In the genomic region with DNA sequence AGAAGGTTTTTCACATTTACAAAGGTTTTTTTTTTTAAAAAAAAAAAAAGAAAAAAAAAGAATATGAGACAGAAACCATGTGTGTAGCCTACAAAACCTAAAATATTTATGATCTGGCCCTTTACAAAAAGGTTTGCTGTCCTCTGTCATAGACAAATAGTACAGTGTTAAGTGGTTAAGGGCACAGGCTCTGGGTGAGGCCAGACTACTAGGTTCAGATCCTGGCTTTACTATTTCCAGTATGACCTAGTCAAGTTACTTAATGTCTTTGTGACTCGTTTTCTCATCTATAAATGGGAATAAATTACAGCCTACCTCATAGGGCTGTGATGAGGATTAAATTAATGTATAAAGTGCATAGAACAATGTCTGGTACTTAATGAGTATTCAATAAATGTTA, we compare ENCODE assay signal across 16 cellular contexts. TPM values are rescaled to one million over a fixed set of nuclear protein-coding genes. Genes with fewer than 3 reads are reported as not detected.
DNase-seq lines count a peak whose midpoint lies in the region; ATAC-seq and TF ChIP-seq lines count a peak whose summit lies in the region.
"Had no signal": no experiment of that assay in that cellular context is flagged by ENCODE, and none has a peak within 500 bp of the region (broad histone marks: within the 10 kb centered on the region; RNA-seq: fewer than 3 reads in every experiment).

No MANE protein-coding gene starts in this region.

- peak overlapping the region; percentile 52; the same call in 1 of the 2 replicates for H3K4ac ChIP-seq in IMR-90 (ENCODE audit: low read depth, low read length)

- no peak overlapping the region for H3K14ac ChIP-seq in IMR-90 (replicated peaks; ENCODE audit: low read depth, low read length)

- no peak overlapping the region for H3K56ac ChIP-seq in IMR-90 (ENCODE audit: extremely low read depth, insufficient read depth, low read length)

- peak overlapping the region; percentile 8; the same call in 1 of the 2 replicates for H2BK20ac ChIP-seq in IMR-90 (ENCODE audit: low read depth, low read length)

- ATAC-seq in IMR-90 (ENCODE audit: low read depth) = no peak
- no peak for ATAC-seq in omental fat pad (ENCODE audit: low FRiP score)
- ATAC-seq: PC-3 had no signal

- H3K9me3 ChIP-seq in BLaER1 treated with 17β-estradiol and CSF1 and Interleukin-3, amounts not matched to agents 10 nM and 100 nM (replicated peaks in 1 of 11) = no peaks in the 10 kb centered on the region
- H3K9me3 ChIP-seq in IMR-90 (ENCODE audit: control insufficient read depth, insufficient read depth, low read length) (no peaks in the 10 kb centered on the region), skeletal muscle tissue (ENCODE audit: control insufficient read depth in 3 of 3, low read length in 3 of 3) (no peaks in the 10 kb centered on the region), MG63 (no peaks in the 10 kb centered on the region), BE2C (no peaks in the 10 kb centered on the region)

- peak overlapping the region; percentile 44 to 96 (median 87); a peak in 21 of 22 replicates for H3K27ac ChIP-seq in BLaER1 treated with 17β-estradiol and CSF1 and Interleukin-3, amounts not matched to agents 10 nM and 100 nM
- H3K27ac ChIP-seq in IMR-90 (ENCODE audit: insufficient read depth, low read length) (no peak overlapping the region), cingulate gyrus (ENCODE audit: low read depth, low read length) (peak overlapping the region; percentile 52), skeletal muscle tissue (ENCODE audit: low read depth, low read length) (peak overlapping the region; percentile 6)
- H3K27ac ChIP-seq: RWPE1 had no signal

- H4K8ac ChIP-seq in IMR-90 (ENCODE audit: low read depth in 2 of 2, low read length in 2 of 2) = 0 out of 4 replicates have a peak overlapping the region, but pooled peaks of 1 of the 2 experiments have one; percentile 58

- peak overlapping the region; percentile 79 to 95 (median 88) for H3K4me2 ChIP-seq in BLaER1 treated with 17β-estradiol and CSF1 and Interleukin-3, amounts not matched to agents 10 nM and 100 nM
- no peak overlapping the region for H3K4me2 ChIP-seq in IMR-90 (ENCODE audit: low read depth, low read length)

- H2BK15ac ChIP-seq in IMR-90 (ENCODE audit: low read depth, low read length) = peak overlapping the region; percentile 43; the same call in 1 of the 3 replicates

- H3K79me1 ChIP-seq in IMR-90 (ENCODE audit: low read depth in 1 of 2, low read length in 2 of 2) = peaks cover 20 to 43% of the 10 kb centered on the region in 2 experiments

- POLR2A ChIA-PET in IMR-90 (lab: Charles Lee; ENCODE audit: unreplicated experiment) = no interaction called here

- peak overlapping the region; percentile 71; the same call in 1 of the 2 replicates for H2BK120ac ChIP-seq in IMR-90 (ENCODE audit: low read depth, low read length)

- no peaks in the 10 kb centered on the region for H3K27me3 ChIP-seq in BLaER1 treated with 17β-estradiol and CSF1 and Interleukin-3, amounts not matched to agents 10 nM and 100 nM
- H3K27me3 ChIP-seq in IMR-90 (ENCODE audit: control insufficient read depth, insufficient read depth, low read length) (no peaks in the 10 kb centered on the region), skeletal muscle tissue (ENCODE audit: control insufficient read depth in 3 of 3, insufficient read depth in 3 of 3, low read length in 3 of 3) (no peaks in the 10 kb centered on the region), MG63 (no peaks in the 10 kb centered on the region), BE2C (no peaks in the 10 kb centered on the region)

- H3K4me1 ChIP-seq in BLaER1 treated with 17β-estradiol and CSF1 and Interleukin-3, amounts not matched to agents 10 nM and 100 nM = peaks cover 76 to 98% (median 83%) of the 10 kb centered on the region in 10 experiments
- peaks cover 24% of the 10 kb centered on the region for H3K4me1 ChIP-seq in IMR-90 (ENCODE audit: control insufficient read depth, insufficient read depth, low read length)
- H3K4me1 ChIP-seq in skeletal muscle tissue (ENCODE audit: control insufficient read depth in 3 of 3, insufficient read depth in 3 of 3, low read length in 3 of 3) = peaks cover 40 to 58% (median 53%) of the 10 kb centered on the region in 3 donors
- H3K4me1 ChIP-seq in BE2C = no peaks in the 10 kb centered on the region

- intact Hi-C loops in IMR-90 (cut with micrococcal nuclease) = loop anchor here (2.0 kb wide), 1 partner anchor 56 kb away; a partner anchor contains a TSS

- CTCF ChIA-PET in IMR-90 (lab: Yijun Ruan, JAX) = no interaction called here

- DNase-seq in IMR-90 (no peak), MG63 (no peak), BE2C (no peak), omental fat pad (ENCODE audit: low spot score) (no peak)
- DNase-seq: CD4-positive, CD25-positive, alpha-beta regulatory T cell; H7; MV-4-11; NCI-H1417 treated with DMSO at 0.1 percent for 48 hours; NCI-H2029; NCI-H2171 treated with DMSO at 0.1 percent for 48 hours; NCI-H446 treated with DMSO at 0.1 percent for 48 hours; PC-3 had no signal

- WGBS in IMR-90 (ENCODE audit: extremely low coverage in 2 of 2, insufficient read length in 1 of 2), 2 experiments = no CpG with 5 or more reads among the region's 1 CpG

- peak overlapping the region; percentile 27; the same call in 1 of the 2 replicates for H3K23ac ChIP-seq in IMR-90 (ENCODE audit: low read depth, low read length)

- H2BK5ac ChIP-seq in IMR-90 (ENCODE audit: low read depth, low read length, poor library complexity, severe bottlenecking) = no peak overlapping the region

- no peaks in the 10 kb centered on the region for H4K20me1 ChIP-seq in BLaER1 treated with 17β-estradiol and CSF1 and Interleukin-3, amounts not matched to agents 10 nM and 100 nM
- peaks cover 3% of the 10 kb centered on the region; the same call in 1 of the 2 replicates for H4K20me1 ChIP-seq in IMR-90 (ENCODE audit: insufficient read depth, low read length)

- H2AFZ ChIP-seq in IMR-90 (replicated peaks; ENCODE audit: low read length, poor library complexity) = no peak overlapping the region

- no peak for TF ChIP-seq POLR2A in IMR-90 (IDR thresholded peaks at IDR 0.05; ENCODE audit: low read depth, low read length)

- H4K91ac ChIP-seq in IMR-90 (ENCODE audit: insufficient read depth, low read depth, low read length) = no peak overlapping the region

- peak overlapping the region; percentile 64; the same call in 1 of the 2 replicates for H2AK5ac ChIP-seq in IMR-90 (ENCODE audit: low read depth, low read length)

- H3K9ac ChIP-seq in BLaER1 treated with 17β-estradiol and CSF1 and Interleukin-3, amounts not matched to agents 10 nM and 100 nM = peak overlapping the region; percentile 62 to 88 (median 84); a peak in 21 of 22 replicates
- H3K9ac ChIP-seq in IMR-90 (ENCODE audit: low read depth, low read length) (no peak overlapping the region), skeletal muscle tissue (ENCODE audit: low read depth in 1 of 3, low read length in 3 of 3) (no peak overlapping the region)

- no peak overlapping the region for H4K5ac ChIP-seq in IMR-90 (ENCODE audit: low read depth, low read length)

- peak overlapping the region; percentile 15 to 69 (median 65); a peak in 17 of 20 replicates for H3K4me3 ChIP-seq in BLaER1 treated with 17β-estradiol and CSF1 and Interleukin-3, amounts not matched to agents 10 nM and 100 nM
- no peak overlapping the region for H3K4me3 ChIP-seq in IMR-90 (ENCODE audit: insufficient read depth, low read depth, low read length)
- H3K4me3 ChIP-seq in skeletal muscle tissue (ENCODE audit: low read length in 3 of 3) = no peak overlapping the region
- no peak overlapping the region for H3K4me3 ChIP-seq in MG63
- no peak overlapping the region for H3K4me3 ChIP-seq in BE2C (ENCODE audit: low read depth, low read length)

- peak overlapping the region; percentile 79; the same call in 1 of the 2 replicates for H3K18ac ChIP-seq in IMR-90 (ENCODE audit: low read depth, low read length)

- in situ Hi-C loops in IMR-90 (cut with MboI; ENCODE audit: low sequenced_read_pairs) = no loop called here

- no peak for TF ChIP-seq RAD21 in IMR-90 (IDR thresholded peaks at IDR 0.05; ENCODE audit: low read length)

- peaks cover 0 to 27% (median 18%) of the 10 kb centered on the region in 11 experiments; a peak in 11 of 22 replicates for H3K36me3 ChIP-seq in BLaER1 treated with 17β-estradiol and CSF1 and Interleukin-3, amounts not matched to agents 10 nM and 100 nM
- H3K36me3 ChIP-seq in IMR-90 (ENCODE audit: control insufficient read depth, insufficient read depth, low read length) = no peaks in the 10 kb centered on the region
- no peaks in the 10 kb centered on the region for H3K36me3 ChIP-seq in skeletal muscle tissue (ENCODE audit: control insufficient read depth in 3 of 3, insufficient read depth in 3 of 3, low read length in 3 of 3)
- H3K36me3 ChIP-seq in MG63 = no peaks in the 10 kb centered on the region
- H3K36me3 ChIP-seq in BE2C = no peaks in the 10 kb centered on the region

- H3K9me1 ChIP-seq in IMR-90 (ENCODE audit: insufficient read depth, low read length) = peaks cover 16% of the 10 kb centered on the region

- TF ChIP-seq CTCF in IMR-90 (conservative IDR thresholded peaks at IDR 0.05; ENCODE audit: low read depth, low read length) (no peak), BE2C (IDR thresholded peaks at IDR 0.05; ENCODE audit: low read depth, low read length) (no peak), omental fat pad (IDR thresholded peaks at IDR 0.05) (no peak)

- dilution Hi-C loops in IMR-90 (cut with HindIII; ENCODE audit: low sequenced_read_pairs, unreplicated experiment) = no loop called here

- no peak overlapping the region for H2AK9ac ChIP-seq in IMR-90 (replicated peaks; ENCODE audit: low read depth, low read length, poor library complexity)

- no TSS peak for BruUV-seq in IMR-90 (replicated peaks; lab: Mats Ljungman, UMichigan)

TF ChIP-seq in IMR-90, 13 proteins besides CTCF, POLR2A, EP300 and RAD21 (continues in another document):
- no peak for TF ChIP-seq MXI1 (IDR thresholded peaks at IDR 0.05; ENCODE audit: borderline replicate concordance, low read depth, low read length)
- TF ChIP-seq, protein P1, sequence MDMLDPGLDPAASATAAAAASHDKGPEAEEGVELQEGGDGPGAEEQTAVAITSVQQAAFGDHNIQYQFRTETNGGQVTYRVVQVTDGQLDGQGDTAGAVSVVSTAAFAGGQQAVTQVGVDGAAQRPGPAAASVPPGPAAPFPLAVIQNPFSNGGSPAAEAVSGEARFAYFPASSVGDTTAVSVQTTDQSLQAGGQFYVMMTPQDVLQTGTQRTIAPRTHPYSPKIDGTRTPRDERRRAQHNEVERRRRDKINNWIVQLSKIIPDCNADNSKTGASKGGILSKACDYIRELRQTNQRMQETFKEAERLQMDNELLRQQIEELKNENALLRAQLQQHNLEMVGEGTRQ (IDR thresholded peaks at IDR 0.05; ENCODE audit: low read depth, low read length) = no peak
- TF ChIP-seq BHLHE40 (IDR thresholded peaks at IDR 0.05; ENCODE audit: low read depth, low read length) = no peak

RNA-seq across cellular contexts. Expression of a gene that starts 56.5 kb away (rescaled TPM):
- 8.9 and 12.0 TPM in 2 replicates for total RNA-seq in IMR-90 (2012; rRNA removed)
- polyA plus RNA-seq in IMR-90 (2012; rRNA removed) = 2.8 and 3.4 TPM in 2 replicates
- polyA plus RNA-seq in IMR-90 (2012; cell fraction: cytosol; rRNA removed) = 1.5 and 1.9 TPM in 2 replicates
- polyA plus RNA-seq in IMR-90 (2012; cell fraction: nucleus; rRNA removed; ENCODE audit: low replicate concordance) = 1.5 and 12.0 TPM in 2 replicates
- total RNA-seq in skeletal muscle tissue = 36.0 TPM
- 1.2 and 3.4 TPM in 2 replicates for total RNA-seq in MG63 (2014; rRNA removed; shearing (Covaris generic); ENCODE audit: low replicate concordance)
- 0.36 TPM for polyA plus RNA-seq in BE2C (2012; ENCODE audit: insufficient read depth, insufficient read length, low read depth)
- 10 to 100 TPM in 3 of 4 donors, 1 to 10 TPM in 1; 9.4 to 32.2 (median 29.4) TPM for total RNA-seq in omental fat pad
- polyA plus RNA-seq: CD4-positive, CD25-positive, alpha-beta regulatory T cell had no signal

Comparison
In these comparisons a context has a peak if more than half of its experiments do, and no peak if none do; other contexts are left out.
1. H3K4me3 ChIP-seq: peak in BLaER1 treated with 17β-estradiol and CSF1 and Interleukin-3, amounts not matched to agents 10 nM and 100 nM (10 of 10); none in IMR-90 (single experiment), skeletal muscle tissue (0 of 3), MG63 (single experiment) and BE2C (single experiment).
2. H3K9ac ChIP-seq: peak in BLaER1 treated with 17β-estradiol and CSF1 and Interleukin-3, amounts not matched to agents 10 nM and 100 nM (11 of 11); none in IMR-90 (single experiment) and skeletal muscle tissue (0 of 3).